Comparison of ENCODE assay signal across 18 cellular contexts in genomic region chr4:105122334-105122733, GRCh38. TPM values are rescaled to one million over a fixed set of nuclear protein-coding genes. Genes with fewer than 3 reads are reported as not detected.
A peak's percentile ranks its signal among the peaks of the same experiment; 100 is the strongest.
DNase-seq lines count a peak whose midpoint lies in the region; ATAC-seq and TF ChIP-seq lines count a peak whose summit lies in the region.
"Had no signal": no experiment of that assay in that cellular context is flagged by ENCODE, and none has a peak within 500 bp of the region (broad histone marks: within the 10 kb centered on the region; RNA-seq: fewer than 3 reads in every experiment).

No MANE protein-coding gene starts in this region.

- no peak overlapping the region for H3K27ac ChIP-seq in breast epithelium
- no peak overlapping the region for H3K27ac ChIP-seq in SJSA1
- H3K27ac ChIP-seq: A549, upper lobe of left lung had no signal

- POLR2A ChIA-PET in MCF 10A (lab: Yijun Ruan, JAX), result interaction anchor here (0.6 kb wide), 1 partner anchor 12 kb away, joined by 4 read pairs; no protein-coding TSS in a partner anchor
- POLR2A ChIA-PET in activated CD8-positive, alpha-beta T cell treated with anti-CD3 and anti-CD28 coated beads, Interleukin-2, amount 10 ng/mL, durations not matched to agents 7 days and 5 days (lab: Charles Lee), result no interaction called here

- ATAC-seq in activated CD8-positive, alpha-beta T cell treated with anti-CD3 and anti-CD28 coated beads, Interleukin-2, amount 10 ng/mL, durations not matched to agents 7 days and 5 days, result no peak
- ATAC-seq in Right ventricle myocardium inferior (no peak), HG03354 (IDR thresholded peaks at IDR 0.05; ENCODE audit: poor library complexity, severe bottlenecking, unreplicated experiment) (no peak)
- ATAC-seq: A549, Panc1 had no signal

- H3K4me1 ChIP-seq in breast epithelium (no peaks in the 10 kb centered on the region), SJSA1 (replicated peaks) (no peaks in the 10 kb centered on the region)
- H3K4me1 ChIP-seq: A549, upper lobe of left lung had no signal

- H3K9me3 Mint-ChIP-seq in MCF 10A (ENCODE audit: unreplicated experiment) (no peaks in the 10 kb centered on the region), type B pancreatic cell (no peaks in the 10 kb centered on the region)
- no peaks in the 10 kb centered on the region for H3K9me3 Mint-ChIP-seq in activated CD8-positive, alpha-beta T cell treated with anti-CD3 and anti-CD28 coated beads, Interleukin-2, amount 10 ng/mL, durations not matched to agents 7 days and 5 days (ENCODE audit: insufficient read depth)
- H3K9me3 Mint-ChIP-seq: central memory CD8-positive, alpha-beta T cell; immature natural killer cell had no signal

- no peaks in the 10 kb centered on the region for H3K4me1 Mint-ChIP-seq in MCF 10A (ENCODE audit: insufficient read depth, unreplicated experiment)
- no peaks in the 10 kb centered on the region for H3K4me1 Mint-ChIP-seq in type B pancreatic cell (ENCODE audit: unreplicated experiment)
- no peaks in the 10 kb centered on the region for H3K4me1 Mint-ChIP-seq in activated CD8-positive, alpha-beta T cell treated with anti-CD3 and anti-CD28 coated beads, Interleukin-2, amount 10 ng/mL, durations not matched to agents 7 days and 5 days (ENCODE audit: low read depth)
- H3K4me1 Mint-ChIP-seq: central memory CD8-positive, alpha-beta T cell; immature natural killer cell had no signal

- H3K4me3 Mint-ChIP-seq in MCF 10A (ENCODE audit: unreplicated experiment), result no peak overlapping the region
- H3K4me3 Mint-ChIP-seq in type B pancreatic cell, result no peak overlapping the region
- no peak overlapping the region for H3K4me3 Mint-ChIP-seq in activated CD8-positive, alpha-beta T cell treated with anti-CD3 and anti-CD28 coated beads, Interleukin-2, amount 10 ng/mL, durations not matched to agents 7 days and 5 days
- H3K4me3 Mint-ChIP-seq: central memory CD8-positive, alpha-beta T cell; immature natural killer cell had no signal

- no peak for TF ChIP-seq POLR2A in breast epithelium (IDR thresholded peaks at IDR 0.05)

- no TSS peak for BruUV-seq in MCF 10A (replicated peaks; lab: Mats Ljungman, UMichigan)

- TF ChIP-seq CTCF in MCF 10A (IDR thresholded peaks at IDR 0.05; ENCODE audit: unreplicated experiment), result no peak
- no peak for TF ChIP-seq CTCF in breast epithelium (IDR thresholded peaks at IDR 0.05)
- TF ChIP-seq CTCF in type B pancreatic cell (conservative IDR thresholded peaks at IDR 0.05), result no peak

- H3K27me3 ChIP-seq in breast epithelium, result no peaks in the 10 kb centered on the region
- H3K27me3 ChIP-seq in SJSA1 (replicated peaks), result no peaks in the 10 kb centered on the region
- H3K27me3 ChIP-seq: upper lobe of left lung had no signal

- intact Hi-C loops in MCF 10A (cut with micrococcal nuclease) (no loop called here), breast epithelium (cut with DNase I; ENCODE audit: low total_unique reads) (no loop called here), Right ventricle myocardium inferior (cut with DNase I) (no loop called here)

- H3K36me3 Mint-ChIP-seq in MCF 10A (ENCODE audit: insufficient read depth, unreplicated experiment) (peaks cover 7% of the 10 kb centered on the region), type B pancreatic cell (no peaks in the 10 kb centered on the region)
- H3K36me3 Mint-ChIP-seq in activated CD8-positive, alpha-beta T cell treated with anti-CD3 and anti-CD28 coated beads, Interleukin-2, amount 10 ng/mL, durations not matched to agents 7 days and 5 days (ENCODE audit: low read depth), result no peaks in the 10 kb centered on the region
- H3K36me3 Mint-ChIP-seq: immature natural killer cell had no signal

- H3K27ac Mint-ChIP-seq in MCF 10A (ENCODE audit: low read depth, unreplicated experiment) (no peak overlapping the region), type B pancreatic cell (peak overlapping the region; percentile 79)
- H3K27ac Mint-ChIP-seq in activated CD8-positive, alpha-beta T cell treated with anti-CD3 and anti-CD28 coated beads, Interleukin-2, amount 10 ng/mL, durations not matched to agents 7 days and 5 days, result no peak overlapping the region
- H3K27ac Mint-ChIP-seq: immature natural killer cell, progenitor cell of endocrine pancreas had no signal

- H3K36me3 ChIP-seq in breast epithelium (no peaks in the 10 kb centered on the region), SJSA1 (no peaks in the 10 kb centered on the region)
- H3K36me3 ChIP-seq: upper lobe of left lung had no signal

- CTCF ChIA-PET in MCF 10A (lab: Yijun Ruan, JAX), result interaction anchor here (0.7 to 1.4 kb wide), 4 partner anchors 18 to 125 kb away, joined by 3 to 5 read pairs (median 4); no protein-coding TSS in a partner anchor
- CTCF ChIA-PET in activated CD8-positive, alpha-beta T cell treated with anti-CD3 and anti-CD28 coated beads, Interleukin-2, amount 10 ng/mL, durations not matched to agents 7 days and 5 days (lab: Charles Lee), result no interaction called here

- H3K9me3 ChIP-seq in breast epithelium (no peaks in the 10 kb centered on the region), SJSA1 (replicated peaks) (no peaks in the 10 kb centered on the region)
- H3K9me3 ChIP-seq: A549, upper lobe of left lung had no signal

- H3K4me3 ChIP-seq in breast epithelium, result no peak overlapping the region
- H3K4me3 ChIP-seq in SJSA1, result no peak overlapping the region
- H3K4me3 ChIP-seq: A549, upper lobe of left lung had no signal

- no peaks in the 10 kb centered on the region for H3K27me3 Mint-ChIP-seq in MCF 10A (ENCODE audit: insufficient read depth, unreplicated experiment)
- no peaks in the 10 kb centered on the region for H3K27me3 Mint-ChIP-seq in type B pancreatic cell
- H3K27me3 Mint-ChIP-seq in activated CD8-positive, alpha-beta T cell treated with anti-CD3 and anti-CD28 coated beads, Interleukin-2, amount 10 ng/mL, durations not matched to agents 7 days and 5 days (ENCODE audit: low read depth), result peaks cover 2% of the 10 kb centered on the region
- H3K27me3 Mint-ChIP-seq: central memory CD8-positive, alpha-beta T cell; progenitor cell of endocrine pancreas had no signal

- DNase-seq in MCF 10A (ENCODE audit: unreplicated experiment) (peak; percentile 44), breast epithelium (ENCODE audit: low spot score in 2 of 2) (no peak), SJSA1 (ENCODE audit: low read depth in 1 of 2, low spot score in 2 of 2) (peak; percentile 40 to 66), foreskin melanocyte (peak; percentile 44), type B pancreatic cell (ENCODE audit: extremely low spot score, unreplicated experiment) (no peak), Right ventricle myocardium inferior (ENCODE audit: missing footprints) (no peak)
- no peak for DNase-seq in activated CD8-positive, alpha-beta T cell treated with anti-CD3 and anti-CD28 coated beads, Interleukin-2, amount 10 ng/mL, durations not matched to agents 7 days and 5 days
- DNase-seq: activated CD8-positive, alpha-beta memory T cell treated with anti-CD3 and anti-CD28 coated beads for 24 hours; activated gamma-delta T cell treated with Interleukin-2 at 50 U/mL for 16 hours; immature natural killer cell; MM.1S; NCI-H2227 treated with DMSO at 0.1 percent for 48 hours; upper lobe of left lung had no signal

RNA-seq across cellular contexts. Expression of gene TET2, which starts 24.3 kb away (rescaled TPM):
- total RNA-seq in MCF 10A (2022) (20.5 and 20.9 TPM in 2 replicates), breast epithelium (10 to 100 TPM; 23.2 to 37.3 (median 29.8) TPM), type B pancreatic cell (ENCODE audit: low replicate concordance) (32.1 and 34.8 TPM in 2 replicates), Right ventricle myocardium inferior (12.1 TPM)
- 7.1 and 13.1 TPM in 2 replicates for total RNA-seq in SJSA1 (2014; rRNA removed; shearing (Covaris generic))
- 10 to 100 TPM; 28.4 to 29.3 TPM for total RNA-seq in activated CD8-positive, alpha-beta T cell treated with anti-CD3 and anti-CD28 coated beads, Interleukin-2, amount 10 ng/mL, durations not matched to agents 7 days and 5 days

Comparison
In these comparisons a context has a peak if more than half of its experiments do, and no peak if none do; other contexts are left out.
1. DNase-seq: peak in MCF 10A (single experiment), SJSA1 (2 of 2) and foreskin melanocyte (single experiment); none in breast epithelium (0 of 2), type B pancreatic cell (single experiment), activated CD8-positive, alpha-beta T cell treated with anti-CD3 and anti-CD28 coated beads, Interleukin-2, amount 10 ng/mL, durations not matched to agents 7 days and 5 days (single experiment) and Right ventricle myocardium inferior (single experiment).